ENCODE assay signal across 8 cellular contexts in the genomic region with DNA sequence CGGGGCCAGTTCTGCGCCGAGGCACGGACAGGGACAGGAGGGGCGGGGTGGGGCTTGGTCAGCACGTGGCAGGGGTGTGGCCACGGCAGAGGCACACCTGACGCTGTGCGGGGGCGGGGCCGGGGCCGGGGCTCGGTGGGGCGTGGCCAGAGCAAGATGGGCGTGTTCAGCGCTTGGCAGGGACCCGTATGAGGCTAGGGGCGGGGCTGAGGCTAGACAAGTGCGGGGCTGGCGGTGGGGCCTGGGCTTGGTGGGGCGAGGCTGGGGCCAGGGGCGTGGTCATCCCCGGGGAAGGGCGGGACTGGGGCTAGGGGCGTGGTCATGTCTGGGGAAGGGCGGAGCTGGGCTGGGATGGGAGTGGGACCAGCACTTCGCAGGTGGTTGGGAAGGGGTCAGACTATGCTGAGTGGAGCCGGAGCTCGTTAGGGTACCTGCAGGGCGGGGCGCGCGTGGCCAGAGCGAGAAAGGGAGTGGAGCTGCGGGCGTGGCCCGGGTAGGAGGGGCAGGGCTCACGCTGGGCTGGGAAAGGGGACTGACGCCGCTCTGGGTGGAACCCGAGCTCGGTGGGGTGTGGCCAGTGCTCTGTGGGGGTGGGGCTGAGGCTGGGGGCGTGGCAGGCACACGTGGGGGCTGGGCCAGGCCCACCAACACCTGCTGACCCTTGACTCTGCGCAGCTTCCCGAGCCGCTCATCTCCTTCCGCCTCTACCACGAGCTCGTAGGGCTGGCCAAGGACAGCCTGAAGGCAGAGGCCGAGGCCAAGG. TPM values are rescaled to one million over a fixed set of nuclear protein-coding genes. Genes with fewer than 3 reads are reported as not detected.
DNase-seq lines count a peak whose midpoint lies in the region; ATAC-seq and TF ChIP-seq lines count a peak whose summit lies in the region.

No MANE protein-coding gene starts in this region.

- peak overlapping the region; percentile 80 for H3K4me3 Mint-ChIP-seq in T-helper 17 cell

- DNase-seq in D341Med (ENCODE audit: low spot score) (peak; percentile 95), NCI-H1105 treated with DMSO at 0.1 percent for 48 hours (lab: John Stamatoyannopoulos, UW) (peak; percentile 93), T-helper 17 cell (peak; percentile 76 to 96 (median 88)), astrocyte of the spinal cord (ENCODE audit: low read depth, low spot score) (peak; percentile 28), left kidney (ENCODE audit: low read depth, low spot score) (peak; percentile 90)
- peak; percentile 73 to 86 for DNase-seq in stimulated activated CD8-positive, alpha-beta memory T cell treated with anti-CD3 and anti-CD28 coated beads, Interleukin-2, amount 100 ng/mL, for 48 hours (ENCODE audit: low read depth in 2 of 2)

- ATAC-seq in T-helper 17 cell (peak; percentile 84), GM21528 (IDR thresholded peaks at IDR 0.05; ENCODE audit: low FRiP score, unreplicated experiment) (no peak), GM19351 (IDR thresholded peaks at IDR 0.05; ENCODE audit: unreplicated experiment) (no peak)

- H3K9me3 ChIP-seq in T-helper 17 cell (ENCODE audit: control insufficient read depth, low read length, poor library complexity, severe bottlenecking), result no peaks in the 10 kb centered on the region

- peak overlapping the region; percentile 84 for H3K27ac Mint-ChIP-seq in T-helper 17 cell

- peak overlapping the region; percentile 18 for H3K4me3 ChIP-seq in astrocyte of the spinal cord (ENCODE audit: low read depth, low read length)

- H3K36me3 Mint-ChIP-seq in T-helper 17 cell (ENCODE audit: low read depth), result peaks cover 7% of the 10 kb centered on the region

- no peaks in the 10 kb centered on the region for H3K27me3 Mint-ChIP-seq in T-helper 17 cell

- in situ Hi-C loops in astrocyte of the spinal cord (cut with HindIII; ENCODE audit: low sequenced_read_pairs), result no loop called here

- no peak for TF ChIP-seq CTCF in astrocyte of the spinal cord (IDR thresholded peaks at IDR 0.05; ENCODE audit: low read depth, low read length)

- peaks cover 37% of the 10 kb centered on the region for H3K4me1 Mint-ChIP-seq in T-helper 17 cell

RNA-seq across cellular contexts. Expression of gene POLR2E, which starts 12.8 kb away (rescaled TPM):
- 10 to 100 TPM; 63.8 to 81.4 TPM for total RNA-seq in T-helper 17 cell

RNA-seq across cellular contexts. Expression of gene ARHGAP45, which starts 15.4 kb away (rescaled TPM):
- 100 to 1,000 TPM; 603 to 646 TPM for total RNA-seq in T-helper 17 cell

RNA-seq across cellular contexts. Expression of gene GPX4, which starts 21.4 kb away (rescaled TPM):
- total RNA-seq in T-helper 17 cell, result 100 to 1,000 TPM; 184 to 187 TPM

RNA-seq across cellular contexts. Expression of gene ABCA7, which starts 42.4 kb away (rescaled TPM):
- total RNA-seq in T-helper 17 cell, result 100 to 1,000 TPM; 107 to 112 TPM

RNA-seq across cellular contexts. Expression of gene CNN2, which starts 55.9 kb away (rescaled TPM):
- total RNA-seq in T-helper 17 cell, result 100 to 1,000 TPM; 263 to 301 TPM

Comparison
In these comparisons a context has a peak if more than half of its experiments do, and no peak if none do; other contexts are left out.
1. DNase-seq: peak in every context shown above with its lines; median percentile 95 in D341Med; 93 in NCI-H1105 treated with DMSO at 0.1 percent for 48 hours; 90 in left kidney; 88 in T-helper 17 cell; 80 in stimulated activated CD8-positive, alpha-beta memory T cell treated with anti-CD3 and anti-CD28 coated beads, Interleukin-2, amount 100 ng/mL, for 48 hours; 28 in astrocyte of the spinal cord.